In genomic region chr12:14394317-14395058, GRCh38 we compare ENCODE assay signal across 8 cellular contexts. TPM values are rescaled to one million over a fixed set of nuclear protein-coding genes. Genes with fewer than 3 reads are reported as not detected.
DNase-seq lines count a peak whose midpoint lies in the region; ATAC-seq and TF ChIP-seq lines count a peak whose summit lies in the region.

No MANE protein-coding gene starts in this region.

- intact Hi-C loops in testis (cut with DNase I; ENCODE audit: low total_unique reads), result no loop called here

- H3K36me3 Mint-ChIP-seq in T-helper 2 cell treated with Interferon-gamma antibody and Interleukin-4, amounts not matched to agents 5 μg/mL and 100 μg/mL, for 36 hours (ENCODE audit: low read depth), result peaks cover 51% of the 10 kb centered on the region

- H3K9me3 ChIP-seq in muscle layer of duodenum (ENCODE audit: control insufficient read depth in 1 of 2, low read length in 2 of 2) (peaks cover 0 to 7% of the 10 kb centered on the region in 2 donors), testis (no peaks in the 10 kb centered on the region)

- DNase-seq in AG10803 (ENCODE audit: low read depth) (peak; percentile 74), NCI-H1092 treated with DMSO at 0.1 percent for 48 hours (lab: John Stamatoyannopoulos, UW) (peak; percentile 20), epidermal melanocyte (ENCODE audit: insufficient read length, low spot score) (peak; percentile 43), testis (no peak)
- peak; percentile 44 for DNase-seq in T-helper 2 cell treated with Interferon-gamma antibody and Interleukin-4, amounts not matched to agents 5 μg/mL and 100 μg/mL, for 36 hours (ENCODE audit: low spot score)

- peaks cover 68% of the 10 kb centered on the region for H3K4me1 Mint-ChIP-seq in T-helper 2 cell treated with Interferon-gamma antibody and Interleukin-4, amounts not matched to agents 5 μg/mL and 100 μg/mL, for 36 hours (ENCODE audit: low read depth)

- no peak for TF ChIP-seq POLR2A in testis (IDR thresholded peaks at IDR 0.05)

- H3K4me1 ChIP-seq in muscle layer of duodenum (ENCODE audit: control insufficient read depth in 1 of 2, insufficient read depth in 2 of 2, low read length in 2 of 2), result peaks cover 5 to 29% of the 10 kb centered on the region in 2 donors
- H3K4me1 ChIP-seq in testis, result peaks cover 9% of the 10 kb centered on the region

- TF ChIP-seq CTCF in AG10803 (conservative IDR thresholded peaks at IDR 0.05; ENCODE audit: low read length), result no peak
- TF ChIP-seq CTCF in testis (IDR thresholded peaks at IDR 0.05), result no peak

- 19 to 25% methylated on average over 3 of the region's 3 CpGs for WGBS in testis, 2 donors

- H3K9me3 Mint-ChIP-seq in T-helper 2 cell treated with Interferon-gamma antibody and Interleukin-4, amounts not matched to agents 5 μg/mL and 100 μg/mL, for 36 hours, result peaks cover 4% of the 10 kb centered on the region

- H3K27me3 ChIP-seq in muscle layer of duodenum (ENCODE audit: low read depth, low read length) (no peaks in the 10 kb centered on the region), testis (no peaks in the 10 kb centered on the region)

- H3K4me3 ChIP-seq in AG10803 (ENCODE audit: low read length) (no peak overlapping the region), muscle layer of duodenum (ENCODE audit: low read depth in 1 of 2, low read length in 2 of 2) (peak overlapping the region; percentile 30 to 48), testis (no peak overlapping the region)

- H3K36me3 ChIP-seq in muscle layer of duodenum (ENCODE audit: control insufficient read depth in 1 of 2, insufficient read depth in 2 of 2, low read length in 2 of 2) (no peaks in the 10 kb centered on the region), testis (ENCODE audit: low read depth, missing control alignments) (no peaks in the 10 kb centered on the region)

- peak overlapping the region; percentile 65 for H3K27ac ChIP-seq in muscle layer of duodenum (ENCODE audit: low read length)
- H3K27ac ChIP-seq in testis, result peak overlapping the region in 1 of 2 donors; percentile 64

- H3K4me3 Mint-ChIP-seq in T-helper 2 cell treated with Interferon-gamma antibody and Interleukin-4, amounts not matched to agents 5 μg/mL and 100 μg/mL, for 36 hours, result peak overlapping the region; percentile 83

- ATAC-seq in GM18498 (IDR thresholded peaks at IDR 0.05; ENCODE audit: unreplicated experiment) (peak; percentile 70), HG02763 (IDR thresholded peaks at IDR 0.05; ENCODE audit: unreplicated experiment) (peak; percentile 59)

- no peaks in the 10 kb centered on the region for H3K27me3 Mint-ChIP-seq in T-helper 2 cell treated with Interferon-gamma antibody and Interleukin-4, amounts not matched to agents 5 μg/mL and 100 μg/mL, for 36 hours (ENCODE audit: low read depth)

- peak overlapping the region; percentile 91 for H3K27ac Mint-ChIP-seq in T-helper 2 cell treated with Interferon-gamma antibody and Interleukin-4, amounts not matched to agents 5 μg/mL and 100 μg/mL, for 36 hours

RNA-seq across cellular contexts. Expression of gene ATF7IP, which starts 29.0 kb away (rescaled TPM):
- total RNA-seq in testis, result 10 to 100 TPM; 77.1 to 84.6 TPM
- 71.0 TPM for polyA plus RNA-seq in testis (ENCODE audit: insufficient read depth, low read depth, low replicate concordance)

Comparison
In these comparisons a context has a peak if more than half of its experiments do, and no peak if none do; other contexts are left out.
1. H3K4me3 ChIP-seq: peak in muscle layer of duodenum (2 of 2); none in AG10803 (single experiment) and testis (0 of 2).